In the genomic region with DNA sequence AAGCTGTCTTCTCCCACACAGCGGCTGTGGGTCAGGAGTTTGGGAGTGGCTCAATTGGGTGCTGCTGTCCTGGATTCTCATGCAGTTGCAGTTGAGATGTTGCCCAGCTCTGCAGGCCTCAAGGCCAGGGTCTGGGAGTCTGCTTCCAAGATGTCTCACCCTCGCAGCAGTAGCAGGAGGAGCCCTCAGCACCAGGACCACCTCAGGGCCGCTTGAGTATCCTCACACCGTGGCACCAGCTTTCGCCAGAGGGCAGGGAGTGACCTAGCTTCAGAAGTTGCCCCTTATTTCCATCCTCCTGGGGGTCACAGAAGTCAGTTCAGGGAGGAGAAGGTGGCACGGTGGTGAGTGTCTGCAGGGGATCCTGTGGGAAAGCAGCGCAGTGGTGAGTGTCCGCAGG, we compare ENCODE assay signal across 1 cellular context.
TF ChIP-seq lines count a peak whose summit lies in the region.

No MANE protein-coding gene starts in this region.

TF ChIP-seq in H1, 55 proteins besides CTCF, POLR2A, EP300 and RAD21:
- no peak for TF ChIP-seq SRF (IDR thresholded peaks at IDR 0.05; ENCODE audit: low read depth, low read length)
- no peak for TF ChIP-seq TAF7 (optimal IDR thresholded peaks at IDR 0.05; ENCODE audit: borderline replicate concordance, low read depth, low read length)
- TF ChIP-seq BACH1 (IDR thresholded peaks at IDR 0.05; ENCODE audit: low read length) = no peak
- no peak for TF ChIP-seq TEAD4 (IDR thresholded peaks at IDR 0.05; ENCODE audit: low read depth, low read length)
- no peak for TF ChIP-seq GABPA (IDR thresholded peaks at IDR 0.05; ENCODE audit: borderline replicate concordance, insufficient read depth, low read length)
- no peak for TF ChIP-seq KDM4A (IDR thresholded peaks at IDR 0.05; ENCODE audit: low read depth, low read length, severe bottlenecking)
- TF ChIP-seq RFX5 (IDR thresholded peaks at IDR 0.05; ENCODE audit: borderline replicate concordance, low read depth, low read length) = no peak
- no peak for TF ChIP-seq CBX5 (IDR thresholded peaks at IDR 0.05; ENCODE audit: low read depth, low read length)
- TF ChIP-seq, protein P1, sequence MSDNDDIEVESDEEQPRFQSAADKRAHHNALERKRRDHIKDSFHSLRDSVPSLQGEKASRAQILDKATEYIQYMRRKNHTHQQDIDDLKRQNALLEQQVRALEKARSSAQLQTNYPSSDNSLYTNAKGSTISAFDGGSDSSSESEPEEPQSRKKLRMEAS (IDR thresholded peaks at IDR 0.05) = no peak
- TF ChIP-seq CBX8 (IDR thresholded peaks at IDR 0.05; ENCODE audit: borderline replicate concordance, low read depth, low read length) = no peak
